In genomic region chr9:123775885-123776284, GRCh38 we compare ENCODE assay signal across 16 cellular contexts.
"Had no signal": no experiment of that assay in that cellular context is flagged by ENCODE, and none has a peak within 500 bp of the region (broad histone marks: within the 10 kb centered on the region; RNA-seq: fewer than 3 reads in every experiment).

No MANE protein-coding gene starts in this region.

- H3K4me3 Mint-ChIP-seq: activated CD8-positive, alpha-beta T cell treated with anti-CD3 and anti-CD28 coated beads, Interleukin-2, amount 10 ng/mL, durations not matched to agents 7 days and 5 days; activated naive CD8-positive, alpha-beta T cell; neural progenitor cell had no signal

- H3K9me3 Mint-ChIP-seq: neural progenitor cell had no signal

- DNase-seq: activated CD4-positive, alpha-beta T cell treated with anti-CD3 and anti-CD28 coated beads for 48 hours; activated CD8-positive, alpha-beta memory T cell treated with anti-CD3 and anti-CD28 coated beads, Interleukin-2, amount 50 U/mL, for 4 hours; activated CD8-positive, alpha-beta T cell treated with anti-CD3 and anti-CD28 coated beads, Interleukin-2, amount 10 ng/mL, durations not matched to agents 7 days and 5 days; activated gamma-delta T cell; activated T-cell treated with anti-CD3 and anti-CD28 coated beads, Interleukin-2, amount 50 U/mL, for 48 hours; amniotic stem cell; body of pancreas; central memory CD4-positive, alpha-beta T cell; esophagus squamous epithelium; kidney glomerular epithelial cell; stimulated activated naive CD8-positive, alpha-beta T cell treated with anti-CD3 and anti-CD28 coated beads, Interleukin-15, Interleukin-2, amounts not matched to agents 100 U/mL and 50 U/mL, for 24 hours; trophoblast cell had no signal

- H3K27ac ChIP-seq: body of pancreas, coronary artery, esophagus squamous epithelium, neural progenitor cell had no signal

- H3K27me3 Mint-ChIP-seq: activated naive CD8-positive, alpha-beta T cell had no signal

- H3K27me3 ChIP-seq: body of pancreas, esophagus squamous epithelium, neural progenitor cell had no signal

- H3K27ac Mint-ChIP-seq: activated CD8-positive, alpha-beta T cell treated with anti-CD3 and anti-CD28 coated beads, Interleukin-2, amount 10 ng/mL, durations not matched to agents 7 days and 5 days; activated naive CD8-positive, alpha-beta T cell; neural progenitor cell had no signal

- ATAC-seq: activated CD8-positive, alpha-beta T cell treated with anti-CD3 and anti-CD28 coated beads, Interleukin-2, amount 10 ng/mL, durations not matched to agents 7 days and 5 days; body of pancreas; sciatic nerve; stimulated activated naive CD8-positive, alpha-beta T cell treated with anti-CD3 and anti-CD28 coated beads, Interleukin-15, Interleukin-2, amounts not matched to agents 100 U/mL and 50 U/mL, for 24 hours had no signal

- H2AFZ ChIP-seq: neural progenitor cell had no signal

- H3K4me3 ChIP-seq: body of pancreas, coronary artery, esophagus squamous epithelium, neural progenitor cell had no signal

- H3K9me3 ChIP-seq: body of pancreas, esophagus squamous epithelium had no signal

- H3K36me3 ChIP-seq: esophagus squamous epithelium, neural progenitor cell had no signal

- H3K9ac ChIP-seq: neural progenitor cell had no signal

- H3K36me3 Mint-ChIP-seq: neural progenitor cell had no signal

- H3K4me1 ChIP-seq: body of pancreas had no signal
